Comparison of ENCODE assay signal across 26 cellular contexts in the genomic region with DNA sequence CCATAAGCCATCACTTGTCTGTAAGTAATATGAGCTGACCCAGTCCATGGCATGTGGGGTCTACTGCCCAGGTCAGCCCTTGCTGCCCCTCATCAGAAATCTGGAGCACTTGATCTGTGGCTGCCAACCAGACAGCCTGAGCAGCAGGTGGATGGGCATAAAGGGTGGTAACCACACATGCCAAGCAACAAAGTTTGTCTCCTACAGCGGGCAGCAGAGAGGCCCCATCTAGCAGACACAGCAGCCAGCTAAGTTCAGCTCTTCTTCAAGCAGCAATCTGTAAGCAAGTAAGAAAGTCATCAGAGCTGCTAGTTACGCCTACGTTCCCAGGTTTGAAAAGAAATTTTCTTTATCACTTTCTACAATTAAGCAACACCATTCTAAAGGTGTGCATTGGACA. TPM values are rescaled to one million over a fixed set of nuclear protein-coding genes. Genes with fewer than 3 reads are reported as not detected.
DNase-seq lines count a peak whose midpoint lies in the region; ATAC-seq and TF ChIP-seq lines count a peak whose summit lies in the region.
"Had no signal": no experiment of that assay in that cellular context is flagged by ENCODE, and none has a peak within 500 bp of the region (broad histone marks: within the 10 kb centered on the region; RNA-seq: fewer than 3 reads in every experiment).

No MANE protein-coding gene starts in this region.

- no peak overlapping the region for H3K27ac Mint-ChIP-seq in chondrocyte (ENCODE audit: unreplicated experiment)
- H3K27ac Mint-ChIP-seq: CD4-positive, alpha-beta T cell had no signal

- POLR2A ChIA-PET in PC-3 (lab: Charles Lee; ENCODE audit: unreplicated experiment) = no interaction called here

- H3K4me3 ChIP-seq in LNCaP clone FGC (ENCODE audit: low read depth, low read length) (no peak overlapping the region), PC-3 (ENCODE audit: low read length) (no peak overlapping the region)
- H3K4me3 ChIP-seq: BLaER1 treated with 17β-estradiol and CSF1 and Interleukin-3, amounts not matched to agents 10 nM and 100 nM; GM23248; MG63; Peyer's patch had no signal

- no peaks in the 10 kb centered on the region for H3F3A ChIP-seq in PC-3 (ENCODE audit: low read length, unreplicated experiment)

- H3K4me2 ChIP-seq in PC-3 (ENCODE audit: low read length) = no peak overlapping the region
- H3K4me2 ChIP-seq: BLaER1 treated with 17β-estradiol and CSF1 and Interleukin-3, amounts not matched to agents 10 nM and 100 nM; SK-N-SH had no signal

- H4K20me1 ChIP-seq in PC-3 (ENCODE audit: low read length) = no peaks in the 10 kb centered on the region
- H4K20me1 ChIP-seq: BLaER1 treated with 17β-estradiol and CSF1 and Interleukin-3, amounts not matched to agents 10 nM and 100 nM had no signal

- CTCF ChIA-PET in PC-3 (lab: Charles Lee) = interaction anchor here (1.1 kb wide), 1 partner anchor 200 kb away, joined by 4 read pairs; no protein-coding TSS in a partner anchor

- no peak overlapping the region for H3K9ac ChIP-seq in PC-3 (ENCODE audit: low read length)
- H3K9ac ChIP-seq: BLaER1 treated with 17β-estradiol and CSF1 and Interleukin-3, amounts not matched to agents 10 nM and 100 nM; GM23248; SK-N-SH had no signal

- no peak overlapping the region for H2AFZ ChIP-seq in PC-3 (ENCODE audit: low read length)
- H2AFZ ChIP-seq: GM23248 had no signal

- TF ChIP-seq CTCF in 22Rv1 (IDR thresholded peaks at IDR 0.05) (peak; percentile 8; the same call in 1 of the 2 replicates), LNCaP clone FGC (IDR thresholded peaks at IDR 0.05; ENCODE audit: control insufficient read depth, extremely low read depth, insufficient read depth) (peak; percentile 21), PC-3 (conservative IDR thresholded peaks at IDR 0.05; ENCODE audit: low read depth, low read length) (no peak; the same call in 1 of the 2 replicates), chondrocyte (IDR thresholded peaks at IDR 0.05) (peak; percentile 9)

- H3K27ac ChIP-seq in 22Rv1 (no peak overlapping the region), PC-3 (ENCODE audit: low read length) (no peak overlapping the region)
- H3K27ac ChIP-seq: BLaER1 treated with 17β-estradiol and CSF1 and Interleukin-3, amounts not matched to agents 10 nM and 100 nM; GM23248; Peyer's patch had no signal

- H3K9me2 ChIP-seq in PC-3 (replicated peaks; ENCODE audit: low read length) = no peaks in the 10 kb centered on the region
- H3K9me2 ChIP-seq: SK-N-SH had no signal

- no peaks in the 10 kb centered on the region for H3K4me1 Mint-ChIP-seq in chondrocyte (ENCODE audit: low read depth)

- DNase-seq in LNCaP clone FGC (ENCODE audit: low read depth) (no peak), PC-3 (peak; percentile 25), chondrocyte (ENCODE audit: low spot score) (no peak), glomerular visceral epithelial cell (ENCODE audit: extremely low spot score) (no peak), NCI-H146 treated with DMSO at 0.1 percent for 48 hours (lab: John Stamatoyannopoulos, UW; ENCODE audit: unreplicated experiment) (no peak), dedifferentiated amniotic fluid mesenchymal stem cell (ENCODE audit: extremely low spot score) (no peak)
- DNase-seq: AML-193; CD4-positive, alpha-beta T cell; GM23248; H7; KBM-7; MG63; NCI-H1048; NCI-H1417; NCI-H1694 treated with DMSO at 0.1 percent for 48 hours; NCI-H2081; NCI-H2171; NCI-H226; NCI-H510A; NCI-H69; Peyer's patch; SIG-M5; SK-N-SH; SW 1271 had no signal

- H3K4me3 Mint-ChIP-seq in chondrocyte (ENCODE audit: unreplicated experiment) = no peak overlapping the region
- H3K4me3 Mint-ChIP-seq: CD4-positive, alpha-beta T cell had no signal

- peak; percentile 62 for ATAC-seq in PC-3

- no peaks in the 10 kb centered on the region for H3K79me2 ChIP-seq in PC-3 (ENCODE audit: low read length)

- no TSS peak for BruUV-seq in PC-3 (replicated peaks; lab: Mats Ljungman, UMichigan)

- no peaks in the 10 kb centered on the region for H3K4me1 ChIP-seq in PC-3 (ENCODE audit: insufficient read depth, low read length)
- H3K4me1 ChIP-seq: BLaER1 treated with 17β-estradiol and CSF1 and Interleukin-3, amounts not matched to agents 10 nM and 100 nM; Peyer's patch had no signal

- no peaks in the 10 kb centered on the region for H3K36me3 ChIP-seq in PC-3 (ENCODE audit: low read depth, low read length)
- H3K36me3 ChIP-seq: BLaER1 treated with 17β-estradiol and CSF1 and Interleukin-3, amounts not matched to agents 10 nM and 100 nM; MG63; Peyer's patch had no signal

- H3K27me3 Mint-ChIP-seq in chondrocyte (ENCODE audit: low read depth) = peaks cover 34% of the 10 kb centered on the region

- peaks cover 21% of the 10 kb centered on the region; the same call in 1 of the 2 replicates for H3K27me3 ChIP-seq in PC-3 (ENCODE audit: low read length)
- H3K27me3 ChIP-seq: BLaER1 treated with 17β-estradiol and CSF1 and Interleukin-3, amounts not matched to agents 10 nM and 100 nM; MG63; Peyer's patch had no signal

- no peaks in the 10 kb centered on the region for H3K36me3 Mint-ChIP-seq in chondrocyte (ENCODE audit: low read depth)

- peaks cover 9% of the 10 kb centered on the region for H3K9me3 Mint-ChIP-seq in chondrocyte (ENCODE audit: low read depth)

- no peaks in the 10 kb centered on the region for H3K9me3 ChIP-seq in PC-3 (ENCODE audit: low read length)
- H3K9me3 ChIP-seq: MG63, Peyer's patch, SK-N-SH had no signal

- intact Hi-C loops in PC-3 (cut with micrococcal nuclease) = no loop called here

RNA-seq across cellular contexts. Expression of a gene that starts 27.9 kb away (rescaled TPM):
- total RNA-seq in PC-3 (2014; rRNA removed) (39.5 and 43.3 TPM in 2 replicates), chondrocyte (6.1 to 8.1 TPM (median 7.2 TPM) in 3 replicates)

RNA-seq across cellular contexts. Expression of a gene that starts 28.1 kb away (rescaled TPM):
- total RNA-seq in PC-3 (2014; rRNA removed) (78.6 and 83.1 TPM in 2 replicates), chondrocyte (83.4 to 89.1 TPM (median 84.9 TPM) in 3 replicates)
